Comparison of ENCODE assay signal across 14 cellular contexts in the genomic region with DNA sequence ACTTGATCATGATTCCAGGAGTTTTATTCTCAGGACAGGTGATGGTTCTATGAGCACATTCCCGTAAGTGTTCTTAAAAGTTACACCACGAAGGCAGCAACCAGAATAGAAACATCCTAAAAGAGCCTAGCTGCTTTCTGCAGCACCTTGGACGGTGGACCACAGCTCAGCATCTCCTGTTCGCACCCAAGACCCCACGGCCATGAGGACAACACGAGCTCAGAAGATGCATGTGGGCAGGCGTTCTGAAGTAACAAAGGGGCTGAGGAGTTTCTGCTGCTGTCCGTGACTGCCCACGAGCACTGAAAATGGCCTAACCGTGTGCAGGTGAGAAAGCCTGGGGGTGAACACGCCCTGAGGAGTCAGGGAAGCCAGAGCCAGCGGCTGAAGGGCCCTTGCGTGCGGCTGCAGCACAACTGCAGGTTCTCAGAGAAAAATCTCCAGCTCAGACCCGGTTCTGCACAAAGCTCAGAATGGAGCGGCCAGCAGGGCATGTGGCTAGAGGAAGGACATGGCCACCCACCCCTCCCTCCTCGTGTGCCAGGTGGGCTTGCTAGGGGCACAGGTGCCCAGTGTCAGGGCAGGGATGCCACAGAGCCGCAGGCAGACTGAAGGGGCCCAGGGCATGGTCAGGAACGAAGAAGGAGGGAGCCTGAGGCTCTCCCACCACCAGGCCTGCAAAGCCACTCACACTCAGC.
"Had no signal": no experiment of that assay in that cellular context is flagged by ENCODE, and none has a peak within 500 bp of the region (broad histone marks: within the 10 kb centered on the region; RNA-seq: fewer than 3 reads in every experiment).

No MANE protein-coding gene starts in this region.

- H3K4me3 ChIP-seq: breast epithelium, gastroesophageal sphincter, hepatocyte, psoas muscle, transverse colon had no signal

- H3K79me2 ChIP-seq: hepatocyte had no signal

- H3K4me2 ChIP-seq: hepatocyte had no signal

- H3K27me3 ChIP-seq: breast epithelium, gastroesophageal sphincter, hepatocyte, transverse colon had no signal

- DNase-seq: activated CD4-positive, alpha-beta memory T cell treated with anti-CD3 and anti-CD28 coated beads, Interleukin-2, amount 10 ng/mL, durations not matched to agents 7 days and 5 days; activated CD4-positive, alpha-beta T cell treated with anti-CD3 and anti-CD28 coated beads for 4 hours; activated CD8-positive, alpha-beta memory T cell treated with anti-CD3 and anti-CD28 coated beads, Interleukin-2, amount 50 U/mL, for 48 hours; activated naive CD8-positive, alpha-beta T cell treated with anti-CD3 and anti-CD28 coated beads for 36 hours; amygdala; stimulated activated CD4-positive, alpha-beta T cell treated with anti-CD3 and anti-CD28 coated beads, Interleukin-2, amount 100 ng/mL, for 48 hours; T-helper 2 cell had no signal

- H3K36me3 ChIP-seq: breast epithelium had no signal

- H2AFZ ChIP-seq: hepatocyte had no signal

- H3K4me1 ChIP-seq: breast epithelium had no signal

- ATAC-seq: psoas muscle; stimulated activated memory B cell treated with anti-CD40 and anti-IgM and Interleukin-4, amounts not matched to agents 10 μg/mL and 1 μg/mL and 100 μg/mL, for 72 hours had no signal

- H3K9me3 ChIP-seq: breast epithelium, gastroesophageal sphincter, psoas muscle, transverse colon had no signal

- H3K27ac ChIP-seq: epithelial cell of prostate, hepatocyte, psoas muscle had no signal
